ENCODE assay signal across 11 cellular contexts in the genomic region with DNA sequence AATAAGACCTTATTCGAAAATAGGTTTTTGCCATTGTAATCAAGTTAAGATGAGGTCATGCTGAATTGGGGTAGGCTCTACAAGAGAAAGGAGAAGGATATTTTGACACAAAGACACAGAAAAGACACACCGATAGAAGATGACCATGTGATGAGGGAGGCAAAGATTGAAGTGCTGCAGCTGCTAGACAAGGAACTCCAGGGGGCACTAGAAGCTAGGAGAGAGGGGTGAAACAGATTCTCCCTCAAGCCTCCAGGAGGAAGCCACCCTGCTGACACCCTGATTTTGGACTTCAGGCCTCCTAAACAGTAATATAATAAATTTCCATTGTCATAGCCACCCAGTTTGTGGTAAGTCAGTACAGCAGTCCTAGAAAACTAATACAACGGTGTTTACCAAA.
DNase-seq lines count a peak whose midpoint lies in the region; ATAC-seq, FAIRE-seq and TF ChIP-seq lines count a peak whose summit lies in the region.
"Had no signal": no experiment of that assay in that cellular context is flagged by ENCODE, and none has a peak within 500 bp of the region (broad histone marks: within the 10 kb centered on the region; RNA-seq: fewer than 3 reads in every experiment).

No MANE protein-coding gene starts in this region.

- H3K27me3 ChIP-seq in H7 (ENCODE audit: control insufficient read depth, insufficient read depth, low read length) (no peaks in the 10 kb centered on the region), sigmoid colon (no peaks in the 10 kb centered on the region)

- H3K9me3 ChIP-seq in sigmoid colon: no peaks in the 10 kb centered on the region

- H3K27ac ChIP-seq in sigmoid colon: no peak overlapping the region

- no peak for DNase-seq in D721Med (ENCODE audit: insufficient read length, low spot score)
- DNase-seq in H7: peak; percentile 24
- DNase-seq in OCI-M1 (lab: John Stamatoyannopoulos, UW): peak; percentile 9
- DNase-seq in glomerular visceral epithelial cell (ENCODE audit: extremely low spot score): peak; percentile 22
- no peak for DNase-seq in activated CD4-positive, alpha-beta T cell treated with anti-CD3 and anti-CD28 coated beads, Interleukin-2, amount 10 ng/mL, durations not matched to agents 24 days and 14 days
- DNase-seq in sigmoid colon: no peak
- DNase-seq: activated naive CD4-positive, alpha-beta T cell treated with Interleukin-2 at 50 U/mL for 16 hours; hypothalamus had no signal

- H3K4me1 Mint-ChIP-seq in activated T-helper 17 cell treated with anti-CD3 and anti-CD28 coated beads, Interleukin-2, amount 50 U/mL, for 72 hours: no peaks in the 10 kb centered on the region
- no peaks in the 10 kb centered on the region for H3K4me1 Mint-ChIP-seq in activated CD4-positive, alpha-beta T cell treated with anti-CD3 and anti-CD28 coated beads, Interleukin-2, amount 10 ng/mL, durations not matched to agents 24 days and 14 days

- TF ChIP-seq CTCF in D721Med (IDR thresholded peaks at IDR 0.05; ENCODE audit: insufficient read depth, missing control alignments) (peak; percentile 91), sigmoid colon (IDR thresholded peaks at IDR 0.05) (no peak)

- no peak for TF ChIP-seq POLR2A in sigmoid colon (IDR thresholded peaks at IDR 0.05)

- H3K36me3 Mint-ChIP-seq in activated T-helper 17 cell treated with anti-CD3 and anti-CD28 coated beads, Interleukin-2, amount 50 U/mL, for 72 hours (ENCODE audit: low read depth): no peaks in the 10 kb centered on the region
- H3K36me3 Mint-ChIP-seq in activated CD4-positive, alpha-beta T cell treated with anti-CD3 and anti-CD28 coated beads, Interleukin-2, amount 10 ng/mL, durations not matched to agents 24 days and 14 days (ENCODE audit: low read depth): no peaks in the 10 kb centered on the region

- intact Hi-C loops in activated CD4-positive, alpha-beta T cell treated with anti-CD3 and anti-CD28 coated beads, Interleukin-2, amount 10 ng/mL, durations not matched to agents 24 days and 14 days (cut with micrococcal nuclease): no loop called here
- intact Hi-C loops in sigmoid colon (cut with DNase I): no loop called here

- no peak overlapping the region for H3K4me3 Mint-ChIP-seq in activated T-helper 17 cell treated with anti-CD3 and anti-CD28 coated beads, Interleukin-2, amount 50 U/mL, for 72 hours
- H3K4me3 Mint-ChIP-seq in activated CD4-positive, alpha-beta T cell treated with anti-CD3 and anti-CD28 coated beads, Interleukin-2, amount 10 ng/mL, durations not matched to agents 24 days and 14 days: no peak overlapping the region

- FAIRE-seq in D721Med (lab: Jason Lieb, UNC): peak; percentile 78

- 92 to 93% methylated on average over 3 of the region's 3 CpGs for WGBS in sigmoid colon, 2 donors

- H3K4me3 ChIP-seq in H7 (ENCODE audit: insufficient read depth, low read depth, low read length): no peak overlapping the region
- H3K4me3 ChIP-seq in sigmoid colon: no peak overlapping the region

- ATAC-seq in activated T-helper 17 cell treated with anti-CD3 and anti-CD28 coated beads, Interleukin-2, amount 50 U/mL, for 72 hours (replicated peaks): no peak
- ATAC-seq in HG02623 (IDR thresholded peaks at IDR 0.05; ENCODE audit: unreplicated experiment): no peak
- ATAC-seq: Right ventricle myocardium inferior had no signal

- no peaks in the 10 kb centered on the region for H3K9me3 Mint-ChIP-seq in activated T-helper 17 cell treated with anti-CD3 and anti-CD28 coated beads, Interleukin-2, amount 50 U/mL, for 72 hours
- H3K9me3 Mint-ChIP-seq in activated CD4-positive, alpha-beta T cell treated with anti-CD3 and anti-CD28 coated beads, Interleukin-2, amount 10 ng/mL, durations not matched to agents 24 days and 14 days: no peaks in the 10 kb centered on the region

- TF ChIP-seq EP300 in sigmoid colon (IDR thresholded peaks at IDR 0.05): no peak

- no peaks in the 10 kb centered on the region for H3K4me1 ChIP-seq in sigmoid colon

- peaks cover 13% of the 10 kb centered on the region for H3K27me3 Mint-ChIP-seq in activated T-helper 17 cell treated with anti-CD3 and anti-CD28 coated beads, Interleukin-2, amount 50 U/mL, for 72 hours
- no peaks in the 10 kb centered on the region for H3K27me3 Mint-ChIP-seq in activated CD4-positive, alpha-beta T cell treated with anti-CD3 and anti-CD28 coated beads, Interleukin-2, amount 10 ng/mL, durations not matched to agents 24 days and 14 days

- H3K36me3 ChIP-seq in H7 (replicated peaks; ENCODE audit: control insufficient read depth, insufficient read depth, low read length) (no peaks in the 10 kb centered on the region), sigmoid colon (no peaks in the 10 kb centered on the region)

- H3K27ac Mint-ChIP-seq in activated T-helper 17 cell treated with anti-CD3 and anti-CD28 coated beads, Interleukin-2, amount 50 U/mL, for 72 hours: no peak overlapping the region
- H3K27ac Mint-ChIP-seq in activated CD4-positive, alpha-beta T cell treated with anti-CD3 and anti-CD28 coated beads, Interleukin-2, amount 10 ng/mL, durations not matched to agents 24 days and 14 days: no peak overlapping the region

Comparison
In these comparisons a context has a peak if more than half of its experiments do, and no peak if none do; other contexts are left out.
1. DNase-seq: peak in H7 (single experiment), OCI-M1 (single experiment) and glomerular visceral epithelial cell (single experiment); none in D721Med (single experiment), activated CD4-positive, alpha-beta T cell treated with anti-CD3 and anti-CD28 coated beads, Interleukin-2, amount 10 ng/mL, durations not matched to agents 24 days and 14 days (single experiment) and sigmoid colon (single experiment).